In genomic region chr6:35935469-35935868, GRCh38 we compare ENCODE assay signal across 7 cellular contexts.
"Had no signal": no experiment of that assay in that cellular context is flagged by ENCODE, and none has a peak within 500 bp of the region (broad histone marks: within the 10 kb centered on the region; RNA-seq: fewer than 3 reads in every experiment).

No MANE protein-coding gene starts in this region.

- H3K4me3 Mint-ChIP-seq: IgD-negative memory B cell had no signal

- H3K4me1 Mint-ChIP-seq: IgD-negative memory B cell had no signal

- DNase-seq: IMR-90, KBM-7, KG1 had no signal

- H3K9ac ChIP-seq: KMS-11 had no signal

- FAIRE-seq: HTR-8/SVneo had no signal

- H3K27me3 Mint-ChIP-seq: IgD-negative memory B cell had no signal

- H3K4me2 ChIP-seq: KMS-11 had no signal

- H3K27ac ChIP-seq: HL-60, KMS-11 had no signal

- H3K27ac Mint-ChIP-seq: IgD-negative memory B cell had no signal
